In genomic region chr9:132114102-132114707, GRCh38 we compare ENCODE assay signal across 2 cellular contexts.
A peak's percentile ranks its signal among the peaks of the same experiment; 100 is the strongest.
TF ChIP-seq lines count a peak whose summit lies in the region.

No MANE protein-coding gene starts in this region.

TF ChIP-seq in HCT116, 20 proteins besides CTCF, POLR2A, EP300 and RAD21 (continued from another document):
- TF ChIP-seq, protein P1, sequence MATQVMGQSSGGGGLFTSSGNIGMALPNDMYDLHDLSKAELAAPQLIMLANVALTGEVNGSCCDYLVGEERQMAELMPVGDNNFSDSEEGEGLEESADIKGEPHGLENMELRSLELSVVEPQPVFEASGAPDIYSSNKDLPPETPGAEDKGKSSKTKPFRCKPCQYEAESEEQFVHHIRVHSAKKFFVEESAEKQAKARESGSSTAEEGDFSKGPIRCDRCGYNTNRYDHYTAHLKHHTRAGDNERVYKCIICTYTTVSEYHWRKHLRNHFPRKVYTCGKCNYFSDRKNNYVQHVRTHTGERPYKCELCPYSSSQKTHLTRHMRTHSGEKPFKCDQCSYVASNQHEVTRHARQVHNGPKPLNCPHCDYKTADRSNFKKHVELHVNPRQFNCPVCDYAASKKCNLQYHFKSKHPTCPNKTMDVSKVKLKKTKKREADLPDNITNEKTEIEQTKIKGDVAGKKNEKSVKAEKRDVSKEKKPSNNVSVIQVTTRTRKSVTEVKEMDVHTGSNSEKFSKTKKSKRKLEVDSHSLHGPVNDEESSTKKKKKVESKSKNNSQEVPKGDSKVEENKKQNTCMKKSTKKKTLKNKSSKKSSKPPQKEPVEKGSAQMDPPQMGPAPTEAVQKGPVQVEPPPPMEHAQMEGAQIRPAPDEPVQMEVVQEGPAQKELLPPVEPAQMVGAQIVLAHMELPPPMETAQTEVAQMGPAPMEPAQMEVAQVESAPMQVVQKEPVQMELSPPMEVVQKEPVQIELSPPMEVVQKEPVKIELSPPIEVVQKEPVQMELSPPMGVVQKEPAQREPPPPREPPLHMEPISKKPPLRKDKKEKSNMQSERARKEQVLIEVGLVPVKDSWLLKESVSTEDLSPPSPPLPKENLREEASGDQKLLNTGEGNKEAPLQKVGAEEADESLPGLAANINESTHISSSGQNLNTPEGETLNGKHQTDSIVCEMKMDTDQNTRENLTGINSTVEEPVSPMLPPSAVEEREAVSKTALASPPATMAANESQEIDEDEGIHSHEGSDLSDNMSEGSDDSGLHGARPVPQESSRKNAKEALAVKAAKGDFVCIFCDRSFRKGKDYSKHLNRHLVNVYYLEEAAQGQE (IDR thresholded peaks at IDR 0.05; ENCODE audit: low read depth) = peak; percentile 100
- TF ChIP-seq YY1 (IDR thresholded peaks at IDR 0.05; ENCODE audit: extremely low read depth, insufficient replicate concordance, low read depth, low read length) (no peak), EZH2phosphoT487 (IDR thresholded peaks at IDR 0.05; ENCODE audit: borderline replicate concordance) (no peak)
TF ChIP-seq in HCT116: peak in this region for 1.

TF ChIP-seq in H1, 55 proteins besides CTCF, POLR2A, EP300 and RAD21 (continued from another document):
- TF ChIP-seq CHD1 (IDR thresholded peaks at IDR 0.05; ENCODE audit: low read depth, low read length) = no peak
- TF ChIP-seq GTF2F1 (IDR thresholded peaks at IDR 0.05; ENCODE audit: borderline replicate concordance, low read depth, low read length) = no peak
- no peak for TF ChIP-seq CHD2 (IDR thresholded peaks at IDR 0.05; ENCODE audit: low read length)
- no peak for TF ChIP-seq SP1 (IDR thresholded peaks at IDR 0.05; ENCODE audit: low read depth, low read length)
- TF ChIP-seq JUND (IDR thresholded peaks at IDR 0.05; ENCODE audit: low read length) = no peak
- peak; percentile 72; the same call in 1 of the 2 replicates for TF ChIP-seq GABPA (IDR thresholded peaks at IDR 0.05; ENCODE audit: borderline replicate concordance, insufficient read depth, low read length)
- TF ChIP-seq MAFK (IDR thresholded peaks at IDR 0.05; ENCODE audit: low read depth, low read length) = no peak
- TF ChIP-seq, protein P2, sequence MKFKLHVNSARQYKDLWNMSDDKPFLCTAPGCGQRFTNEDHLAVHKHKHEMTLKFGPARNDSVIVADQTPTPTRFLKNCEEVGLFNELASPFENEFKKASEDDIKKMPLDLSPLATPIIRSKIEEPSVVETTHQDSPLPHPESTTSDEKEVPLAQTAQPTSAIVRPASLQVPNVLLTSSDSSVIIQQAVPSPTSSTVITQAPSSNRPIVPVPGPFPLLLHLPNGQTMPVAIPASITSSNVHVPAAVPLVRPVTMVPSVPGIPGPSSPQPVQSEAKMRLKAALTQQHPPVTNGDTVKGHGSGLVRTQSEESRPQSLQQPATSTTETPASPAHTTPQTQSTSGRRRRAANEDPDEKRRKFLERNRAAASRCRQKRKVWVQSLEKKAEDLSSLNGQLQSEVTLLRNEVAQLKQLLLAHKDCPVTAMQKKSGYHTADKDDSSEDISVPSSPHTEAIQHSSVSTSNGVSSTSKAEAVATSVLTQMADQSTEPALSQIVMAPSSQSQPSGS (IDR thresholded peaks at IDR 0.05; ENCODE audit: low read length) = no peak
- TF ChIP-seq SP2 (IDR thresholded peaks at IDR 0.05; ENCODE audit: low read length) = no peak
- TF ChIP-seq RNF2 (IDR thresholded peaks at IDR 0.05; ENCODE audit: borderline replicate concordance, low read depth, low read length, missing control alignments, poor library complexity, severe bottlenecking) = no peak
- peak; percentile 98 to 99 for TF ChIP-seq SIN3A (conservative IDR thresholded peaks at IDR 0.05 in 1 of 2, IDR thresholded peaks at IDR 0.05 in 1 of 2; ENCODE audit: low read depth in 1 of 2, low read length in 2 of 2)
- TF ChIP-seq HDAC2 (IDR thresholded peaks at IDR 0.05; ENCODE audit: borderline replicate concordance in 1 of 2, low read depth in 2 of 2, low read length in 2 of 2) = 0 out of 4 replicates have a peak, but pooled peaks have one; percentile 61 to 78
- no peak for TF ChIP-seq RBBP5 (IDR thresholded peaks at IDR 0.05; ENCODE audit: borderline replicate concordance, low read depth, low read length)
- no peak for TF ChIP-seq SP4 (IDR thresholded peaks at IDR 0.05; ENCODE audit: low read length)
- peak; percentile 48 for TF ChIP-seq TAF7 (optimal IDR thresholded peaks at IDR 0.05; ENCODE audit: borderline replicate concordance, low read depth, low read length)
- TF ChIP-seq BCL11A (IDR thresholded peaks at IDR 0.05; ENCODE audit: low read depth in 2 of 2, low read length in 2 of 2) = no peak
- TF ChIP-seq POU5F1 (IDR thresholded peaks at IDR 0.05; ENCODE audit: low read depth, low read length) = no peak
- no peak for TF ChIP-seq RFX5 (IDR thresholded peaks at IDR 0.05; ENCODE audit: borderline replicate concordance, low read depth, low read length)
- TF ChIP-seq KDM4A (IDR thresholded peaks at IDR 0.05; ENCODE audit: low read depth, low read length, severe bottlenecking) = no peak
- peak; percentile 88 for TF ChIP-seq MAX (IDR thresholded peaks at IDR 0.05)
- no peak for TF ChIP-seq POLR2AphosphoS5 (IDR thresholded peaks at IDR 0.05; ENCODE audit: low read depth, low read length)
- TF ChIP-seq, protein P3, sequence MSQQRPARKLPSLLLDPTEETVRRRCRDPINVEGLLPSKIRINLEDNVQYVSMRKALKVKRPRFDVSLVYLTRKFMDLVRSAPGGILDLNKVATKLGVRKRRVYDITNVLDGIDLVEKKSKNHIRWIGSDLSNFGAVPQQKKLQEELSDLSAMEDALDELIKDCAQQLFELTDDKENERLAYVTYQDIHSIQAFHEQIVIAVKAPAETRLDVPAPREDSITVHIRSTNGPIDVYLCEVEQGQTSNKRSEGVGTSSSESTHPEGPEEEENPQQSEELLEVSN (IDR thresholded peaks at IDR 0.05) = no peak
- no peak for TF ChIP-seq ASH2L (IDR thresholded peaks at IDR 0.05; ENCODE audit: low read length)
- TF ChIP-seq ZNF274 (IDR thresholded peaks at IDR 0.05; ENCODE audit: borderline replicate concordance, extremely low read depth, low read length) = no peak
- no peak for TF ChIP-seq CEBPB (IDR thresholded peaks at IDR 0.05; ENCODE audit: low read depth, low read length)
- no peak for TF ChIP-seq YY1 (IDR thresholded peaks at IDR 0.05; ENCODE audit: low read depth, low read length)
- TF ChIP-seq ATF3 (IDR thresholded peaks at IDR 0.05; ENCODE audit: insufficient read depth, low read depth, low read length) = no peak
- TF ChIP-seq, protein P4, sequence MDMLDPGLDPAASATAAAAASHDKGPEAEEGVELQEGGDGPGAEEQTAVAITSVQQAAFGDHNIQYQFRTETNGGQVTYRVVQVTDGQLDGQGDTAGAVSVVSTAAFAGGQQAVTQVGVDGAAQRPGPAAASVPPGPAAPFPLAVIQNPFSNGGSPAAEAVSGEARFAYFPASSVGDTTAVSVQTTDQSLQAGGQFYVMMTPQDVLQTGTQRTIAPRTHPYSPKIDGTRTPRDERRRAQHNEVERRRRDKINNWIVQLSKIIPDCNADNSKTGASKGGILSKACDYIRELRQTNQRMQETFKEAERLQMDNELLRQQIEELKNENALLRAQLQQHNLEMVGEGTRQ (IDR thresholded peaks at IDR 0.05; ENCODE audit: low read length) = no peak
- TF ChIP-seq SIX5 (IDR thresholded peaks at IDR 0.05; ENCODE audit: low read depth, low read length) = no peak
